In genomic region chr9:94868462-94868861, GRCh38 we compare ENCODE assay signal across 11 cellular contexts.
DNase-seq lines count a peak whose midpoint lies in the region; TF ChIP-seq lines count a peak whose summit lies in the region.
"Had no signal": no experiment of that assay in that cellular context is flagged by ENCODE, and none has a peak within 500 bp of the region (broad histone marks: within the 10 kb centered on the region; RNA-seq: fewer than 3 reads in every experiment).

No MANE protein-coding gene starts in this region.

- H4K5ac ChIP-seq in mesendoderm (ENCODE audit: low read length), result no peak overlapping the region

- H3K27me3 Mint-ChIP-seq in chondrocyte (ENCODE audit: low read depth), result no peaks in the 10 kb centered on the region
- H3K27me3 Mint-ChIP-seq: activated naive CD8-positive, alpha-beta T cell treated with anti-CD3 and anti-CD28 coated beads for 36 hours had no signal

- H3K4ac ChIP-seq in mesendoderm (ENCODE audit: low read depth, low read length), result no peak overlapping the region

- H3K27me3 ChIP-seq in mesendoderm (ENCODE audit: insufficient read depth, low read length, poor library complexity) (no peaks in the 10 kb centered on the region), thyroid gland (no peaks in the 10 kb centered on the region)

- H2BK15ac ChIP-seq in mesendoderm (replicated peaks; ENCODE audit: low read depth), result no peak overlapping the region

- H3K4me1 ChIP-seq in mesendoderm (ENCODE audit: control insufficient read depth, low read depth, low read length) (peaks cover 5% of the 10 kb centered on the region), thyroid gland (peaks cover 47 to 69% of the 10 kb centered on the region in 2 donors)

- intact Hi-C loops in thyroid gland (cut with DNase I), result no loop called here

- DNase-seq in M059J (ENCODE audit: low read depth) (peak; percentile 28), chondrocyte (ENCODE audit: low spot score) (no peak), mesendoderm (no peak), thyroid gland (no peak), NCI-H146 treated with DMSO at 0.1 percent for 48 hours (lab: John Stamatoyannopoulos, UW; ENCODE audit: unreplicated experiment) (no peak), cerebellum (ENCODE audit: low spot score) (no peak)
- no peak for DNase-seq in activated effector memory CD4-positive, alpha-beta T cell treated with anti-CD3 and anti-CD28 coated beads, Interleukin-2, amount 50 U/mL, for 16 hours
- DNase-seq: activated CD4-positive, alpha-beta memory T cell treated with anti-CD3 and anti-CD28 coated beads, Interleukin-2, amount 10 ng/mL, durations not matched to agents 7 days and 5 days; activated naive CD8-positive, alpha-beta T cell treated with anti-CD3 and anti-CD28 coated beads for 36 hours; NCI-H774; stimulated activated CD4-positive, alpha-beta T cell treated with anti-CD3 and anti-CD28 coated beads, Interleukin-2, amount 100 ng/mL, for 48 hours had no signal

- H3K56ac ChIP-seq in mesendoderm (ENCODE audit: low read length), result no peak overlapping the region

- no peak overlapping the region for H2BK5ac ChIP-seq in mesendoderm (ENCODE audit: low read length)

- no peak overlapping the region for H3K18ac ChIP-seq in mesendoderm (ENCODE audit: low read length)

- no peak overlapping the region for H4K8ac ChIP-seq in mesendoderm (ENCODE audit: low read depth, low read length)

- H3K36me3 Mint-ChIP-seq in chondrocyte (ENCODE audit: low read depth), result no peaks in the 10 kb centered on the region

- H3K4me1 Mint-ChIP-seq in chondrocyte (ENCODE audit: low read depth), result peaks cover 90% of the 10 kb centered on the region

- H3K27ac Mint-ChIP-seq in chondrocyte (ENCODE audit: unreplicated experiment), result peak overlapping the region; percentile 94
- H3K27ac Mint-ChIP-seq: activated CD4-positive, alpha-beta memory T cell treated with anti-CD3 and anti-CD28 coated beads, Interleukin-2, amount 10 ng/mL, durations not matched to agents 7 days and 5 days; activated naive CD8-positive, alpha-beta T cell treated with anti-CD3 and anti-CD28 coated beads for 36 hours had no signal

- H3K79me2 ChIP-seq in mesendoderm (ENCODE audit: control insufficient read depth, insufficient read depth, low read length), result no peaks in the 10 kb centered on the region

- H2AK5ac ChIP-seq in mesendoderm (ENCODE audit: low read length), result peak overlapping the region; percentile 45

- WGBS in mesendoderm (ENCODE audit: extremely low coverage, insufficient coverage, low lambda C conversion rate), result no CpG with 5 or more reads among the region's 2 CpGs
- WGBS in thyroid gland, 2 donors, result 92 to 98% methylated on average over 2 of the region's 2 CpGs

- TF ChIP-seq CTCF in chondrocyte (IDR thresholded peaks at IDR 0.05) (no peak), thyroid gland (IDR thresholded peaks at IDR 0.05) (no peak)

- no peak overlapping the region for H3K4me3 Mint-ChIP-seq in chondrocyte (ENCODE audit: unreplicated experiment)
- H3K4me3 Mint-ChIP-seq: activated CD4-positive, alpha-beta memory T cell treated with anti-CD3 and anti-CD28 coated beads, Interleukin-2, amount 10 ng/mL, durations not matched to agents 7 days and 5 days; activated naive CD8-positive, alpha-beta T cell treated with anti-CD3 and anti-CD28 coated beads for 36 hours had no signal

- TF ChIP-seq POLR2A in thyroid gland (IDR thresholded peaks at IDR 0.05), result no peak

- no peak overlapping the region for H3K4me2 ChIP-seq in mesendoderm (ENCODE audit: low read length)

- no peaks in the 10 kb centered on the region for H3K79me1 ChIP-seq in mesendoderm (ENCODE audit: low read length)

- H3K27ac ChIP-seq in mesendoderm (ENCODE audit: low read depth, low read length), result no peak overlapping the region
- H3K27ac ChIP-seq in thyroid gland, result peak overlapping the region; percentile 87 to 96 (median 93)

- H3K9me3 ChIP-seq in thyroid gland, result no peaks in the 10 kb centered on the region

- no peak overlapping the region for H3K9ac ChIP-seq in mesendoderm (ENCODE audit: low read length)

- H3K23ac ChIP-seq in mesendoderm (ENCODE audit: low read length), result no peak overlapping the region

- H3K4me3 ChIP-seq in mesendoderm (ENCODE audit: low read length) (no peak overlapping the region), thyroid gland (replicated peaks in 1 of 3) (no peak overlapping the region)

- H3K9me3 Mint-ChIP-seq in chondrocyte (ENCODE audit: low read depth), result no peaks in the 10 kb centered on the region

- no peak overlapping the region for H2BK120ac ChIP-seq in mesendoderm (ENCODE audit: low read depth, low read length)

- H3K36me3 ChIP-seq in mesendoderm (ENCODE audit: control insufficient read depth, insufficient read depth, low read length) (no peaks in the 10 kb centered on the region), thyroid gland (no peaks in the 10 kb centered on the region)
